17 cellular contexts compared by ENCODE assay signal in genomic region chr3:178519701-178520100, GRCh38. TPM values are rescaled to one million over a fixed set of nuclear protein-coding genes. Genes with fewer than 3 reads are reported as not detected.
A peak's percentile ranks its signal among the peaks of the same experiment; 100 is the strongest.
DNase-seq lines count a peak whose midpoint lies in the region; ATAC-seq, FAIRE-seq and TF ChIP-seq lines count a peak whose summit lies in the region.
"Had no signal": no experiment of that assay in that cellular context is flagged by ENCODE, and none has a peak within 500 bp of the region (broad histone marks: within the 10 kb centered on the region; RNA-seq: fewer than 3 reads in every experiment).

No MANE protein-coding gene starts in this region.

- H3K4me1 ChIP-seq in OCI-LY3 (ENCODE audit: low read length) = peaks cover 30% of the 10 kb centered on the region
- H3K4me1 ChIP-seq in endothelial cell of umbilical vein (ENCODE audit: control insufficient read depth, extremely low read depth, insufficient read depth, low read length) = peaks cover 5% of the 10 kb centered on the region
- no peaks in the 10 kb centered on the region for H3K4me1 ChIP-seq in upper lobe of right lung
- H3K4me1 ChIP-seq in suprapubic skin = no peaks in the 10 kb centered on the region
- H3K4me1 ChIP-seq: Caco-2 had no signal

- intact Hi-C loops in endothelial cell of umbilical vein (cut with micrococcal nuclease) = no loop called here
- intact Hi-C loops in upper lobe of right lung (cut with DNase I) = no loop called here

- no peaks in the 10 kb centered on the region for H3K27me3 ChIP-seq in OCI-LY3 (ENCODE audit: low read depth, low read length)
- no peaks in the 10 kb centered on the region for H3K27me3 ChIP-seq in endothelial cell of umbilical vein (ENCODE audit: control insufficient read depth in 2 of 2, insufficient read depth in 2 of 2, low read length in 2 of 2)
- H3K27me3 ChIP-seq in upper lobe of right lung = no peaks in the 10 kb centered on the region
- H3K27me3 ChIP-seq in suprapubic skin = no peaks in the 10 kb centered on the region

- TF ChIP-seq EP300 in suprapubic skin (IDR thresholded peaks at IDR 0.05) = no peak

- TF ChIP-seq CTCF in OCI-LY3 (IDR thresholded peaks at IDR 0.05; ENCODE audit: low read depth, low read length) = no peak
- no peak for TF ChIP-seq CTCF in endothelial cell of umbilical vein (IDR thresholded peaks at IDR 0.05; ENCODE audit: extremely low read depth in 1 of 2, insufficient read depth in 1 of 2, low read depth in 1 of 2, low read length in 2 of 2)
- no peak for TF ChIP-seq CTCF in upper lobe of right lung (IDR thresholded peaks at IDR 0.05)
- no peak for TF ChIP-seq CTCF in suprapubic skin (IDR thresholded peaks at IDR 0.05)

- DNase-seq in GM18507 (ENCODE audit: extremely low spot score, insufficient read length, low read depth) (no peak), endothelial cell of umbilical vein (ENCODE audit: low read depth, low spot score) (no peak), Ammon's horn (ENCODE audit: low spot score) (no peak), upper lobe of right lung (no peak), suprapubic skin (ENCODE audit: low spot score in 2 of 2) (no peak)
- DNase-seq: ACHN; Caco-2; CD4-positive, alpha-beta T cell had no signal

- no peaks in the 10 kb centered on the region for H3K79me2 ChIP-seq in OCI-LY3 (ENCODE audit: low read length)
- H3K79me2 ChIP-seq in endothelial cell of umbilical vein (ENCODE audit: control insufficient read depth, insufficient read depth, low read length) = no peaks in the 10 kb centered on the region

- no peaks in the 10 kb centered on the region for H3K9me1 ChIP-seq in endothelial cell of umbilical vein (replicated peaks; ENCODE audit: control insufficient read depth, extremely low read depth, insufficient read depth, low read length)

- ATAC-seq in upper lobe of right lung = no peak
- ATAC-seq: GM23338 had no signal

- H3K9me3 ChIP-seq in OCI-LY3 (ENCODE audit: insufficient read depth, low read length) (no peaks in the 10 kb centered on the region), endothelial cell of umbilical vein (replicated peaks; ENCODE audit: control insufficient read depth, insufficient read depth, low read length) (no peaks in the 10 kb centered on the region), upper lobe of right lung (no peaks in the 10 kb centered on the region), suprapubic skin (no peaks in the 10 kb centered on the region)
- H3K9me3 ChIP-seq: Caco-2 had no signal

- TF ChIP-seq POLR2A in endothelial cell of umbilical vein (IDR thresholded peaks at IDR 0.05; ENCODE audit: low read depth, low read length) (no peak), suprapubic skin (IDR thresholded peaks at IDR 0.05) (no peak)

- WGBS in suprapubic skin = 96% methylated on average over 3 of the region's 3 CpGs

- dilution Hi-C loops in endothelial cell of umbilical vein (cut with MboI; ENCODE audit: extremely low pct_ligation_motif_present, low sequenced_read_pairs) = no loop called here

- FAIRE-seq in GM18507 (lab: Jason Lieb, UNC) (peak; percentile 69), endothelial cell of umbilical vein (lab: Jason Lieb, UNC) (peak; percentile 35)
- FAIRE-seq: A204.1, D721Med, G401.6 had no signal

- POLR2A ChIA-PET in endothelial cell of umbilical vein (lab: Charles Lee) = no interaction called here

- no TSS peak for BruUV-seq in endothelial cell of umbilical vein (replicated peaks; lab: Mats Ljungman, UMichigan)

- no peak overlapping the region for H2AFZ ChIP-seq in OCI-LY3 (ENCODE audit: low read depth, low read length)
- H2AFZ ChIP-seq in endothelial cell of umbilical vein (ENCODE audit: low read depth, low read length) = no peak overlapping the region
- H2AFZ ChIP-seq: GM23338 had no signal

- H3K27ac ChIP-seq in OCI-LY3 (ENCODE audit: low read length) (peak overlapping the region; percentile 66), endothelial cell of umbilical vein (ENCODE audit: insufficient read depth, low read depth, low read length) (no peak overlapping the region), upper lobe of right lung (no peak overlapping the region), suprapubic skin (no peak overlapping the region)
- H3K27ac ChIP-seq: C4-2B, HL-60 had no signal

- H3K4me2 ChIP-seq in OCI-LY3 (ENCODE audit: low read length) (peak overlapping the region; percentile 54; the same call in 1 of the 2 replicates), endothelial cell of umbilical vein (ENCODE audit: insufficient read depth, low read length) (no peak overlapping the region)
- H3K4me2 ChIP-seq: GM23338 had no signal

- CTCF ChIA-PET in endothelial cell of umbilical vein (lab: Charles Lee) = interaction anchor here (1.1 kb wide), 2 partner anchors 13 to 29 kb away, joined by 3 read pairs; no protein-coding TSS in a partner anchor

- H3K9ac ChIP-seq in OCI-LY3 (ENCODE audit: low read length) (no peak overlapping the region), endothelial cell of umbilical vein (replicated peaks; ENCODE audit: extremely low read depth, insufficient read depth, low read length) (no peak overlapping the region)

- H3K36me3 ChIP-seq in OCI-LY3 (replicated peaks; ENCODE audit: low read depth, low read length) (no peaks in the 10 kb centered on the region), endothelial cell of umbilical vein (ENCODE audit: control insufficient read depth in 2 of 2, extremely low read depth in 1 of 2, insufficient read depth in 2 of 2, low read length in 2 of 2) (no peaks in the 10 kb centered on the region), upper lobe of right lung (no peaks in the 10 kb centered on the region), suprapubic skin (no peaks in the 10 kb centered on the region)

- H3K4me3 ChIP-seq in OCI-LY3 (ENCODE audit: low read length) (no peak overlapping the region), endothelial cell of umbilical vein (replicated peaks in 1 of 3; ENCODE audit: insufficient read depth in 1 of 3, low read depth in 1 of 3, low read length in 3 of 3) (no peak overlapping the region), upper lobe of right lung (no peak overlapping the region), suprapubic skin (no peak overlapping the region)
- H3K4me3 ChIP-seq: GM23338 had no signal

- H4K20me1 ChIP-seq in OCI-LY3 (ENCODE audit: insufficient read depth, low read length) (no peaks in the 10 kb centered on the region), endothelial cell of umbilical vein (replicated peaks; ENCODE audit: control insufficient read depth, extremely low read depth, insufficient read depth, low read length) (no peaks in the 10 kb centered on the region)

TF ChIP-seq in endothelial cell of umbilical vein, 7 proteins besides CTCF, POLR2A, EP300 and RAD21:
- no peak for TF ChIP-seq JUN (IDR thresholded peaks at IDR 0.05; ENCODE audit: borderline replicate concordance, insufficient read depth, insufficient read length, low read depth)
- no peak for TF ChIP-seq MYC (IDR thresholded peaks at IDR 0.05; ENCODE audit: low read depth, low read length)
- TF ChIP-seq FOS (IDR thresholded peaks at IDR 0.05; ENCODE audit: borderline replicate concordance, insufficient read depth, low read length) = no peak
- TF ChIP-seq, protein P1, sequence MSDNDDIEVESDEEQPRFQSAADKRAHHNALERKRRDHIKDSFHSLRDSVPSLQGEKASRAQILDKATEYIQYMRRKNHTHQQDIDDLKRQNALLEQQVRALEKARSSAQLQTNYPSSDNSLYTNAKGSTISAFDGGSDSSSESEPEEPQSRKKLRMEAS (IDR thresholded peaks at IDR 0.05; ENCODE audit: insufficient read depth, insufficient read length) = no peak
- no peak for TF ChIP-seq POLR2AphosphoS5 (IDR thresholded peaks at IDR 0.05; ENCODE audit: insufficient read depth, low read depth, low read length)
- TF ChIP-seq EZH2 (IDR thresholded peaks at IDR 0.05; ENCODE audit: borderline replicate concordance, low read depth, low read length, severe bottlenecking) = no peak
- no peak for TF ChIP-seq GATA2 (IDR thresholded peaks at IDR 0.05; ENCODE audit: insufficient read depth, insufficient read length, low read depth, low read length)

RNA-seq across cellular contexts. Expression of gene KCNMB2, which starts 16.5 kb away (rescaled TPM):
- total RNA-seq in endothelial cell of umbilical vein = not detected in 2 replicates
- polyA plus RNA-seq in endothelial cell of umbilical vein = 0.24 TPM in 1 of 2 replicates, not detected in the other
- not detected in 2 replicates for polyA plus RNA-seq in endothelial cell of umbilical vein (2011; cell fraction: cytosol; rRNA removed)
- not detected in 2 replicates for polyA plus RNA-seq in endothelial cell of umbilical vein (2011; cell fraction: nucleus; rRNA removed)
- polyA plus RNA-seq in endothelial cell of umbilical vein (2012) = not detected in 2 replicates
- not detected in 2 replicates for polyA minus RNA-seq in endothelial cell of umbilical vein
- not detected for polyA minus RNA-seq in endothelial cell of umbilical vein (2011; cell fraction: cytosol; rRNA and poly(A)+ RNA removed)
- polyA minus RNA-seq in endothelial cell of umbilical vein (2011; cell fraction: nucleus; rRNA and poly(A)+ RNA removed) = 0.14 TPM in 1 of 2 replicates, not detected in the other
- total RNA-seq in upper lobe of right lung = 1.2 TPM
- under 1 TPM in 1 of 4 donors, not detected in 3; 0.42 TPM for total RNA-seq in suprapubic skin
- total RNA-seq: Caco-2; CD4-positive, alpha-beta T cell; GM23338; HT1080 had no signal
- polyA plus RNA-seq: BJ had no signal
